Comparison of ENCODE assay signal across 8 cellular contexts in genomic region chr6:36874443-36875249, GRCh38. TPM values are rescaled to one million over a fixed set of nuclear protein-coding genes. Genes with fewer than 3 reads are reported as not detected.
DNase-seq lines count a peak whose midpoint lies in the region; ATAC-seq, FAIRE-seq and TF ChIP-seq lines count a peak whose summit lies in the region.

PPIL1 (minus strand) TSS chr6:36874803; CDS start chr6:36874772, 31 bp downstream.

- no peak within 1 kb of the TSS; the same call in 1 of the 2 replicates for H2BK15ac ChIP-seq in H1 (ENCODE audit: low read length)

- peak; percentile 77 to 81; a peak in 2 of 3 replicates for TF ChIP-seq POLR2A in H1 (IDR thresholded peaks at IDR 0.05; ENCODE audit: control extremely low read depth in 1 of 2, low read depth in 2 of 2, low read length in 2 of 2)

- peaks cover 48% of the 10 kb centered on the region for H3K4me1 Mint-ChIP-seq in CD8-positive, alpha-beta T cell (ENCODE audit: low read depth)
- peaks cover 16% of the 10 kb centered on the region for H3K4me1 Mint-ChIP-seq in memory B cell

- intact Hi-C loops in CD8-positive, alpha-beta T cell (cut with DNase I, micrococcal nuclease), result loop anchor here (1.0 to 10.0 kb wide), 9 partner anchors 11 to 1830 kb away; partner anchors contain the start of genes C6orf89 (in 2 of the 2), MTCH1 (in 2 of the 2), TBC1D22B (in 2 of the 2) and CMTR1 (in 1 of the 2)

- H3K79me2 ChIP-seq in H1 (ENCODE audit: control insufficient read depth in 1 of 2, insufficient read depth in 2 of 2, low read length in 2 of 2), result peaks cover 0 to 35% of the 10 kb centered on the region in 2 experiments; a peak in 2 of 4 replicates

- H3K14ac ChIP-seq in H1 (ENCODE audit: insufficient read length), result peak within 1 kb of the TSS; percentile 1

- H3K4me2 ChIP-seq in H1 (ENCODE audit: insufficient read depth in 1 of 2, low read depth in 2 of 2, low read length in 2 of 2), result peak within 1 kb of the TSS; percentile 66 to 79

- peak within 1 kb of the TSS; percentile 82 for H3K27ac ChIP-seq in CD8-positive, alpha-beta T cell (ENCODE audit: low read depth, low read length)
- peak within 1 kb of the TSS; percentile 93 for H3K27ac ChIP-seq in H1 (ENCODE audit: low read depth, low read length)

- peak within 1 kb of the TSS; percentile 96 for H2BK5ac ChIP-seq in H1 (ENCODE audit: low read depth, low read length)

- no peak within 1 kb of the TSS for H3K4ac ChIP-seq in H1 (replicated peaks; ENCODE audit: insufficient read length, low read depth, low read length)

- no peaks in the 10 kb centered on the region for H3K9me3 Mint-ChIP-seq in CD8-positive, alpha-beta T cell
- H3K9me3 Mint-ChIP-seq in memory B cell, result no peaks in the 10 kb centered on the region

- H2AFZ ChIP-seq in H1 (ENCODE audit: low read length), result peak within 1 kb of the TSS; percentile 96

- TF ChIP-seq CTCF in CD8-positive, alpha-beta T cell (IDR thresholded peaks at IDR 0.05), result no peak
- TF ChIP-seq CTCF in H1 (IDR thresholded peaks at IDR 0.05; ENCODE audit: control extremely low read depth in 1 of 3, insufficient read depth in 1 of 3, low read depth in 1 of 3, low read length in 3 of 3), result no peak

- H3K23ac ChIP-seq in H1 (ENCODE audit: insufficient read length), result no peak within 1 kb of the TSS

- peaks cover 16% of the 10 kb centered on the region for H3K27me3 Mint-ChIP-seq in CD8-positive, alpha-beta T cell (ENCODE audit: low read depth)
- peaks cover 2% of the 10 kb centered on the region for H3K27me3 Mint-ChIP-seq in memory B cell

- CTCF ChIA-PET in CD8-positive, alpha-beta T cell (lab: Charles Lee), result interaction anchor here (0.8 to 5.7 kb wide), 14 partner anchors 10 to 337 kb away, joined by 3 to 64 read pairs (median 5); partner anchors contain the start of gene C6orf89
- CTCF ChIA-PET in H1 (lab: Charles Lee; ENCODE audit: partially characterized antibody), result interaction anchor here (0.6 to 6.5 kb wide), 23 partner anchors 9 to 1559 kb away, joined by 3 to 77 read pairs (median 4); partner anchors contain the start of gene C6orf89

- no peaks in the 10 kb centered on the region; the same call in 1 of the 2 replicates for H3K79me1 ChIP-seq in H1 (ENCODE audit: low read depth, low read length)

- H2AK5ac ChIP-seq in H1 (ENCODE audit: low read depth, low read length), result no peak within 1 kb of the TSS

- H3K9ac ChIP-seq in H1 (replicated peaks in 1 of 4; ENCODE audit: extremely low read depth in 1 of 4, low read depth in 3 of 4, low read length in 3 of 4), result peak within 1 kb of the TSS; percentile 87 to 99 (median 92)

- H2BK120ac ChIP-seq in H1 (replicated peaks; ENCODE audit: low read depth, low read length), result no peak within 1 kb of the TSS

- H3K36me3 ChIP-seq in CD8-positive, alpha-beta T cell (ENCODE audit: insufficient read depth, low read length), result no peaks in the 10 kb centered on the region
- H3K36me3 ChIP-seq in H1 (ENCODE audit: control insufficient read depth in 2 of 4, insufficient read depth in 4 of 4, low read length in 3 of 4), result peaks cover 3 to 21% (median 7%) of the 10 kb centered on the region in 4 experiments; a peak in 7 of 8 replicates

- H3K27ac Mint-ChIP-seq in CD8-positive, alpha-beta T cell, result peak within 1 kb of the TSS; percentile 100
- peak within 1 kb of the TSS; percentile 93 for H3K27ac Mint-ChIP-seq in memory B cell

- H3K4me3 ChIP-seq in CD8-positive, alpha-beta T cell (ENCODE audit: low read depth, low read length), result peak within 1 kb of the TSS; percentile 92
- peak within 1 kb of the TSS; percentile 83 to 91 (median 87) for H3K4me3 ChIP-seq in H1 (ENCODE audit: extremely low read depth in 1 of 4, insufficient read depth in 2 of 4, low read depth in 3 of 4, low read length in 4 of 4)

- H3K23me2 ChIP-seq in H1 (ENCODE audit: low read depth, low read length), result peaks cover 4% of the 10 kb centered on the region; the same call in 1 of the 2 replicates

- peaks cover 25% of the 10 kb centered on the region for H3K36me3 Mint-ChIP-seq in CD8-positive, alpha-beta T cell
- H3K36me3 Mint-ChIP-seq in memory B cell, result peaks cover 9% of the 10 kb centered on the region

- peak within 1 kb of the TSS; percentile 100 for H3K18ac ChIP-seq in H1 (ENCODE audit: extremely low read depth, low read length)

- peak within 1 kb of the TSS; percentile 100 for H3K4me3 Mint-ChIP-seq in CD8-positive, alpha-beta T cell
- peak within 1 kb of the TSS; percentile 99 for H3K4me3 Mint-ChIP-seq in memory B cell

- POLR2A ChIA-PET in CD8-positive, alpha-beta T cell (lab: Charles Lee), result interaction anchor here (0.6 to 3.8 kb wide), 9 partner anchors 10 to 1273 kb away, joined by 3 to 31 read pairs (median 4); partner anchors contain the start of genes C6orf89 and MTCH1
- POLR2A ChIA-PET in H1 (lab: Charles Lee; ENCODE audit: partially characterized antibody), result interaction anchor here (0.6 to 3.6 kb wide), 29 partner anchors 10 to 266 kb away, joined by 3 to 35 read pairs (median 4); partner anchors contain the start of genes C6orf89 and MTCH1

- no peaks in the 10 kb centered on the region for H3K27me3 ChIP-seq in CD8-positive, alpha-beta T cell (ENCODE audit: insufficient read depth, low read length)
- no peaks in the 10 kb centered on the region for H3K27me3 ChIP-seq in H1 (replicated peaks in 1 of 4; ENCODE audit: control insufficient read depth in 3 of 4, extremely low read depth in 1 of 4, insufficient read depth in 3 of 4, low read length in 3 of 4)

- no peak for TF ChIP-seq EP300 in H1 (IDR thresholded peaks at IDR 0.05; ENCODE audit: borderline replicate concordance in 1 of 2, low read depth in 2 of 2, low read length in 2 of 2)

- H2BK20ac ChIP-seq in H1 (ENCODE audit: low read length), result no peak within 1 kb of the TSS; the same call in 1 of the 2 replicates

- peak within 1 kb of the TSS; percentile 55 for H3K56ac ChIP-seq in H1 (replicated peaks; ENCODE audit: insufficient read length, low read depth, low read length)

- peak within 1 kb of the TSS; percentile 16 for H4K91ac ChIP-seq in H1 (replicated peaks; ENCODE audit: insufficient read length, low read length)

- peak; percentile 72 to 89 (median 81) for DNase-seq in CD8-positive, alpha-beta T cell
- DNase-seq in HS-5 (ENCODE audit: low read depth) (peak; percentile 88), NOMO-1 treated with DMSO at 0.1 percent for 48 hours (lab: John Stamatoyannopoulos, UW; ENCODE audit: unreplicated experiment) (peak; percentile 92), H1 (ENCODE audit: low read depth in 1 of 2, low spot score in 2 of 2) (peak in 1 of 2 experiments; percentile 82), memory B cell (ENCODE audit: low spot score in 2 of 2) (peak; percentile 85 to 93)
- peak; percentile 64 to 69 for DNase-seq in activated CD8-positive, alpha-beta memory T cell treated with anti-CD3 and anti-CD28 coated beads for 4 hours (ENCODE audit: low read depth in 2 of 2)
- peak; percentile 49 for DNase-seq in stimulated activated CD8-positive, alpha-beta memory T cell treated with anti-CD3 and anti-CD28 coated beads, Interleukin-12 subunit alpha, Interleukin-12 subunit beta, amount 100 ng/mL, for 24 hours (ENCODE audit: extremely low read depth)

- H4K8ac ChIP-seq in H1 (ENCODE audit: extremely low read depth, insufficient read depth, low read length), result peak within 1 kb of the TSS; percentile 95; the same call in 1 of the 2 replicates

- TF ChIP-seq RAD21 in H1 (IDR thresholded peaks at IDR 0.05 in 1 of 2, conservative IDR thresholded peaks at IDR 0.05 in 1 of 2; ENCODE audit: low read depth in 2 of 2, low read length in 2 of 2), result no peak

- H3K4me1 ChIP-seq in CD8-positive, alpha-beta T cell (ENCODE audit: insufficient read depth, low read length), result peaks cover 16% of the 10 kb centered on the region
- H3K4me1 ChIP-seq in H1 (replicated peaks in 1 of 4; ENCODE audit: control insufficient read depth in 3 of 4, insufficient read depth in 4 of 4, low read length in 3 of 4), result peaks cover 0 to 4% (median 1%) of the 10 kb centered on the region in 4 experiments; a peak in 3 of 7 replicates

- H2BK12ac ChIP-seq in H1 (ENCODE audit: low read depth, low read length), result peak within 1 kb of the TSS; percentile 94; the same call in 1 of the 2 replicates

- H3K9me3 ChIP-seq in CD8-positive, alpha-beta T cell (ENCODE audit: low read length), result no peaks in the 10 kb centered on the region
- H3K9me3 ChIP-seq in H1 (ENCODE audit: insufficient read depth in 2 of 2, low read depth in 1 of 2, low read length in 1 of 2), result no peaks in the 10 kb centered on the region

- peak within 1 kb of the TSS; percentile 94 for H4K5ac ChIP-seq in H1 (ENCODE audit: insufficient read length, low read depth, low read length)

- ATAC-seq in CD8-positive, alpha-beta T cell, result peak; percentile 90
- ATAC-seq in GM19463 (IDR thresholded peaks at IDR 0.05; ENCODE audit: unreplicated experiment) (peak; percentile 83), memory B cell (ENCODE audit: low read depth) (peak; percentile 86)

- FAIRE-seq in H1 (lab: Jason Lieb, UNC), result no peak

- WGBS in H1 (ENCODE audit: extremely low coverage in 1 of 2, insufficient coverage in 1 of 2, insufficient read length in 1 of 2, insufficient replicate concordance in 2 of 2, low coverage in 1 of 2, low lambda C conversion rate in 2 of 2, missing lambda C conversion rate in 1 of 2), 2 experiments, result 0% methylated on average over 53 of the region's 54 CpGs; no CpG with 5 or more reads in 1 of the 2 experiments

- no peaks in the 10 kb centered on the region for H4K20me1 ChIP-seq in H1 (replicated peaks in 1 of 2; ENCODE audit: control insufficient read depth in 1 of 2, insufficient read depth in 2 of 2, low read length in 2 of 2)

TF ChIP-seq in H1, 55 proteins besides CTCF, POLR2A, EP300 and RAD21 (continues in another document):
- TF ChIP-seq TAF7 (optimal IDR thresholded peaks at IDR 0.05; ENCODE audit: borderline replicate concordance, low read depth, low read length) (peak; percentile 69), YY1 (IDR thresholded peaks at IDR 0.05; ENCODE audit: low read depth, low read length) (peak; percentile 93), CREB1 (IDR thresholded peaks at IDR 0.05) (no peak), TCF12 (IDR thresholded peaks at IDR 0.05; ENCODE audit: low read depth, low read length) (no peak), GTF2F1 (IDR thresholded peaks at IDR 0.05; ENCODE audit: borderline replicate concordance, low read depth, low read length) (peak; percentile 27; the same call in 1 of the 2 replicates), CEBPB (IDR thresholded peaks at IDR 0.05; ENCODE audit: low read depth, low read length) (no peak), BACH1 (IDR thresholded peaks at IDR 0.05; ENCODE audit: low read length) (no peak), CHD1 (IDR thresholded peaks at IDR 0.05; ENCODE audit: low read depth, low read length) (no peak)

RNA-seq across cellular contexts. Expression of gene PPIL1, which starts in this region (rescaled TPM):
- total RNA-seq in CD8-positive, alpha-beta T cell, result 1 to 10 TPM; 2.4 TPM
- 85.8 and 86.5 TPM in 2 replicates for total RNA-seq in H1 (2021; fragmentation: NEBNext Ultra II Directional; extraction: Animal tissue kit (Norgen Biotek cat#: 25700))
- 52.7 and 83.7 TPM in 2 replicates for polyA plus RNA-seq in H1 (2011; rRNA removed)
- polyA plus RNA-seq in H1 (2011; cell fraction: cytosol; rRNA removed), result 63.0 TPM
- polyA plus RNA-seq in H1 (2011; cell fraction: nucleus; rRNA removed), result 27.8 TPM
- polyA plus RNA-seq in H1 (2012, experiment 1 of 2), result 54.8 to 70.5 TPM (median 64.5 TPM) in 4 replicates
- 18.4 TPM for polyA plus RNA-seq in H1 (2012, experiment 2 of 2)
- polyA plus RNA-seq in H1 (2013, experiment 1 of 2), result 70.1 TPM
- polyA plus RNA-seq in H1 (2013, experiment 2 of 2), result 75.7 TPM
- polyA minus RNA-seq in H1 (2011; rRNA and poly(A)+ RNA removed), result 78.4 and 100 TPM in 2 replicates
- polyA minus RNA-seq in H1 (2011; cell fraction: cytosol; rRNA and poly(A)+ RNA removed), result 32.0 TPM
- 25.7 TPM for polyA minus RNA-seq in H1 (2011; cell fraction: nucleus; rRNA and poly(A)+ RNA removed)

Comparison
In these comparisons a context has a peak if more than half of its experiments do, and no peak if none do; other contexts are left out.
1. RNA of gene PPIL1 (total RNA-seq): 85.8 to 86.5 TPM in H1; 2.4 TPM in CD8-positive, alpha-beta T cell; every median in the first group is over 10 times any median in the second.
2. Peak in every context shown above with its lines, with median percentiles within 50 percentile points of each other: ATAC-seq.